ENCODE assay signal across 8 cellular contexts in genomic region chr9:36036780-36037579, GRCh38. TPM values are rescaled to one million over a fixed set of nuclear protein-coding genes. Genes with fewer than 3 reads are reported as not detected.
DNase-seq lines count a peak whose midpoint lies in the region; ATAC-seq and TF ChIP-seq lines count a peak whose summit lies in the region.

TSS of gene RECK (plus strand) at chr9:36036913. CDS start at chr9:36036999, 86 bp downstream.

- intact Hi-C loops in IMR-90 (cut with micrococcal nuclease), result loop anchor here (5.0 kb wide), 1 partner anchor 65 kb away; no protein-coding TSS in a partner anchor
- intact Hi-C loops in PC-9 (cut with micrococcal nuclease; ENCODE audit: unreplicated experiment), result no loop called here
- intact Hi-C loops in natural killer cell (cut with micrococcal nuclease), result no loop called here

- TF ChIP-seq CTCF in IMR-90 (conservative IDR thresholded peaks at IDR 0.05; ENCODE audit: low read depth, low read length) (no peak), PC-9 (conservative IDR thresholded peaks at IDR 0.05) (no peak), fibroblast of pulmonary artery (IDR thresholded peaks at IDR 0.05; ENCODE audit: low read length, missing control alignments) (no peak), natural killer cell (IDR thresholded peaks at IDR 0.05) (no peak)

- no peaks in the 10 kb centered on the region for H3K9me2 ChIP-seq in PC-9 (ENCODE audit: insufficient read depth)

- H4K5ac ChIP-seq in IMR-90 (ENCODE audit: low read depth, low read length), result peak within 1 kb of the TSS; percentile 92

- H2AK5ac ChIP-seq in IMR-90 (ENCODE audit: low read depth, low read length), result peak within 1 kb of the TSS; percentile 90

- H3K4me3 Mint-ChIP-seq in natural killer cell, result peak within 1 kb of the TSS; percentile 93
- H3K4me3 Mint-ChIP-seq in stimulated activated naive B cell treated with anti-CD40 and anti-IgM and Interleukin-4, amounts not matched to agents 10 μg/mL and 1 μg/mL and 100 μg/mL, for 72 hours, result peak within 1 kb of the TSS; percentile 91 to 92

- H3K79me1 ChIP-seq in IMR-90 (ENCODE audit: low read depth in 1 of 2, low read length in 2 of 2), result peaks cover 10 to 31% of the 10 kb centered on the region in 2 experiments

- H3K36me3 Mint-ChIP-seq in natural killer cell, result no peaks in the 10 kb centered on the region
- H3K36me3 Mint-ChIP-seq in stimulated activated naive B cell treated with anti-CD40 and anti-IgM and Interleukin-4, amounts not matched to agents 10 μg/mL and 1 μg/mL and 100 μg/mL, for 72 hours, result no peaks in the 10 kb centered on the region

- H3K4ac ChIP-seq in IMR-90 (ENCODE audit: low read depth, low read length), result peak within 1 kb of the TSS; percentile 95

- peak within 1 kb of the TSS; percentile 99; the same call in 2 of the 3 replicates for H2BK15ac ChIP-seq in IMR-90 (ENCODE audit: low read depth, low read length)

- H3K14ac ChIP-seq in IMR-90 (replicated peaks; ENCODE audit: low read depth, low read length), result peak within 1 kb of the TSS; percentile 99

- peak within 1 kb of the TSS; percentile 100 for H3K23ac ChIP-seq in IMR-90 (ENCODE audit: low read depth, low read length)

- H3K56ac ChIP-seq in IMR-90 (ENCODE audit: extremely low read depth, insufficient read depth, low read length), result peak within 1 kb of the TSS; percentile 99

- H3K18ac ChIP-seq in IMR-90 (ENCODE audit: low read depth, low read length), result peak within 1 kb of the TSS; percentile 98

- peak within 1 kb of the TSS; percentile 94 for H4K91ac ChIP-seq in IMR-90 (ENCODE audit: insufficient read depth, low read depth, low read length)

- H3K4me3 ChIP-seq in IMR-90 (ENCODE audit: insufficient read depth, low read depth, low read length) (peak within 1 kb of the TSS; percentile 97), PC-9 (peak within 1 kb of the TSS; percentile 64), fibroblast of pulmonary artery (replicated peaks; ENCODE audit: low read depth, low read length) (peak within 1 kb of the TSS; percentile 72)

- H3K4me1 Mint-ChIP-seq in natural killer cell, result peaks cover 16 to 42% of the 10 kb centered on the region in 2 donors
- peaks cover 17 to 25% of the 10 kb centered on the region in 2 donors for H3K4me1 Mint-ChIP-seq in stimulated activated naive B cell treated with anti-CD40 and anti-IgM and Interleukin-4, amounts not matched to agents 10 μg/mL and 1 μg/mL and 100 μg/mL, for 72 hours

- H2BK120ac ChIP-seq in IMR-90 (ENCODE audit: low read depth, low read length), result peak within 1 kb of the TSS; percentile 80

- H3K9me3 ChIP-seq in IMR-90 (ENCODE audit: control insufficient read depth, insufficient read depth, low read length), result no peaks in the 10 kb centered on the region
- H3K9me3 ChIP-seq in PC-9 (ENCODE audit: insufficient read depth, low read depth), result no peaks in the 10 kb centered on the region

- peak; percentile 91 for ATAC-seq in GM21367 (IDR thresholded peaks at IDR 0.05; ENCODE audit: unreplicated experiment)
- ATAC-seq in IMR-90 (ENCODE audit: low read depth), result peak; percentile 90
- ATAC-seq in natural killer cell, result peak; percentile 91 to 96 (median 96)
- peak; percentile 93 to 96 for ATAC-seq in stimulated activated naive B cell treated with anti-CD40 and anti-IgM and Interleukin-4, amounts not matched to agents 10 μg/mL and 1 μg/mL and 100 μg/mL, for 72 hours (replicated peaks)

- H3K4me2 ChIP-seq in IMR-90 (ENCODE audit: low read depth, low read length) (peak within 1 kb of the TSS; percentile 92), PC-9 (peak within 1 kb of the TSS; percentile 91)

- peaks cover 6% of the 10 kb centered on the region for H3K9me1 ChIP-seq in IMR-90 (ENCODE audit: insufficient read depth, low read length)

- H3K9me3 Mint-ChIP-seq in natural killer cell, result no peaks in the 10 kb centered on the region
- H3K9me3 Mint-ChIP-seq in stimulated activated naive B cell treated with anti-CD40 and anti-IgM and Interleukin-4, amounts not matched to agents 10 μg/mL and 1 μg/mL and 100 μg/mL, for 72 hours, result no peaks in the 10 kb centered on the region

- H3K27ac ChIP-seq in IMR-90 (ENCODE audit: insufficient read depth, low read length) (peak within 1 kb of the TSS; percentile 98), PC-9 (no peak within 1 kb of the TSS)

- CTCF ChIA-PET in IMR-90 (lab: Yijun Ruan, JAX), result interaction anchor here (1.2 kb wide), 1 partner anchor 14 kb away, joined by 4 read pairs; no protein-coding TSS in a partner anchor
- CTCF ChIA-PET in PC-9 (lab: Charles Lee), result interaction anchor here (0.6 kb wide), 3 partner anchors 27 to 130 kb away, joined by 3 to 5 read pairs (median 4); no protein-coding TSS in a partner anchor

- DNase-seq in COLO829 (ENCODE audit: low spot score) (peak; percentile 89), IMR-90 (peak; percentile 84), PC-9 (peak; percentile 37 to 69), fibroblast of pulmonary artery (ENCODE audit: low read depth) (peak; percentile 80), natural killer cell (peak; percentile 80)
- peak; percentile 84 for DNase-seq in activated T-helper 9 cell treated with anti-CD3 and anti-CD28 coated beads, Interleukin-2, amount 50 U/mL, for 16 hours (ENCODE audit: low read depth)
- DNase-seq in stimulated activated naive B cell treated with anti-CD40 and anti-IgM and Interleukin-4, amounts not matched to agents 10 μg/mL and 1 μg/mL and 100 μg/mL, for 72 hours, result peak; percentile 76

- peaks cover 10% of the 10 kb centered on the region; the same call in 1 of the 2 replicates for H3F3A ChIP-seq in PC-9 (ENCODE audit: insufficient read depth, low read depth)

- H2AFZ ChIP-seq in IMR-90 (replicated peaks; ENCODE audit: low read length, poor library complexity), result peak within 1 kb of the TSS; percentile 89
- peak within 1 kb of the TSS; percentile 89 for H2AFZ ChIP-seq in PC-9

- H3K27me3 ChIP-seq in IMR-90 (ENCODE audit: control insufficient read depth, insufficient read depth, low read length), result no peaks in the 10 kb centered on the region
- H3K27me3 ChIP-seq in PC-9 (ENCODE audit: insufficient read depth, low read depth), result no peaks in the 10 kb centered on the region

- no peaks in the 10 kb centered on the region for H3K79me2 ChIP-seq in PC-9 (ENCODE audit: low read depth)

- H3K9ac ChIP-seq in IMR-90 (ENCODE audit: low read depth, low read length), result peak within 1 kb of the TSS; percentile 100

- H2AK9ac ChIP-seq in IMR-90 (replicated peaks; ENCODE audit: low read depth, low read length, poor library complexity), result peak within 1 kb of the TSS; percentile 87

- in situ Hi-C loops in IMR-90 (cut with MboI; ENCODE audit: low sequenced_read_pairs), result no loop called here

- H3K27ac Mint-ChIP-seq in natural killer cell, result peak within 1 kb of the TSS; percentile 40 to 77
- peak within 1 kb of the TSS; percentile 90 for H3K27ac Mint-ChIP-seq in stimulated activated naive B cell treated with anti-CD40 and anti-IgM and Interleukin-4, amounts not matched to agents 10 μg/mL and 1 μg/mL and 100 μg/mL, for 72 hours

- TF ChIP-seq RAD21 in IMR-90 (IDR thresholded peaks at IDR 0.05; ENCODE audit: low read length), result no peak

- peaks cover 2% of the 10 kb centered on the region; the same call in 1 of the 2 replicates for H3K36me3 ChIP-seq in IMR-90 (ENCODE audit: control insufficient read depth, insufficient read depth, low read length)
- H3K36me3 ChIP-seq in PC-9 (ENCODE audit: low read depth), result no peaks in the 10 kb centered on the region

- POLR2A ChIA-PET in IMR-90 (lab: Charles Lee; ENCODE audit: unreplicated experiment) (interaction anchor here (0.6 kb wide), 1 partner anchor 228 kb away, joined by 3 read pairs; no protein-coding TSS in a partner anchor), PC-9 (lab: Charles Lee; ENCODE audit: unreplicated experiment) (interaction anchor here (0.7 kb wide), 1 partner anchor 14 kb away, joined by 3 read pairs; no protein-coding TSS in a partner anchor)

- H4K20me1 ChIP-seq in IMR-90 (ENCODE audit: insufficient read depth, low read length) (peaks cover 22% of the 10 kb centered on the region; the same call in 1 of the 2 replicates), PC-9 (ENCODE audit: insufficient read depth) (no peaks in the 10 kb centered on the region)

- peaks cover 8 to 18% of the 10 kb centered on the region in 2 donors for H3K27me3 Mint-ChIP-seq in natural killer cell (ENCODE audit: low read depth in 2 of 2)
- H3K27me3 Mint-ChIP-seq in stimulated activated naive B cell treated with anti-CD40 and anti-IgM and Interleukin-4, amounts not matched to agents 10 μg/mL and 1 μg/mL and 100 μg/mL, for 72 hours, result peaks cover 0 to 5% of the 10 kb centered on the region in 2 donors

- H3K4me1 ChIP-seq in IMR-90 (ENCODE audit: control insufficient read depth, insufficient read depth, low read length), result peaks cover 11% of the 10 kb centered on the region
- peaks cover 19% of the 10 kb centered on the region for H3K4me1 ChIP-seq in PC-9 (replicated peaks; ENCODE audit: insufficient read depth)

- BruUV-seq in IMR-90 (replicated peaks; lab: Mats Ljungman, UMichigan), result no TSS peak
- BruUV-seq in PC-9 (replicated peaks; lab: Mats Ljungman, UMichigan), result no TSS peak

- H2BK20ac ChIP-seq in IMR-90 (ENCODE audit: low read depth, low read length), result peak within 1 kb of the TSS; percentile 97

- peak; percentile 78 for TF ChIP-seq POLR2A in IMR-90 (IDR thresholded peaks at IDR 0.05; ENCODE audit: low read depth, low read length)

- peak within 1 kb of the TSS; percentile 90 for H2BK5ac ChIP-seq in IMR-90 (ENCODE audit: low read depth, low read length, poor library complexity, severe bottlenecking)

- H4K8ac ChIP-seq in IMR-90 (ENCODE audit: low read depth in 2 of 2, low read length in 2 of 2), result peak within 1 kb of the TSS; percentile 96 to 98

- 1% methylated on average over 54 of the region's 80 CpGs; no CpG with 5 or more reads in 1 of the 2 experiments for WGBS in IMR-90 (ENCODE audit: extremely low coverage in 2 of 2, insufficient read length in 1 of 2), 2 experiments

- dilution Hi-C loops in IMR-90 (cut with HindIII; ENCODE audit: low sequenced_read_pairs, unreplicated experiment), result no loop called here

TF ChIP-seq in IMR-90, 13 proteins besides CTCF, POLR2A, EP300 and RAD21 (continues in another document):
- TF ChIP-seq RCOR1 (IDR thresholded peaks at IDR 0.05; ENCODE audit: insufficient replicate concordance, low read length) (no peak), BHLHE40 (IDR thresholded peaks at IDR 0.05; ENCODE audit: low read depth, low read length) (peak; percentile 93), MAZ (IDR thresholded peaks at IDR 0.05; ENCODE audit: borderline replicate concordance, low read depth, low read length) (peak; percentile 68; the same call in 1 of the 2 replicates)

RNA-seq across cellular contexts. Expression of gene RECK, which starts in this region (rescaled TPM):
- total RNA-seq in IMR-90 (2012; rRNA removed) (23.5 and 27.2 TPM in 2 replicates), PC-9 (2021) (2.1 and 2.5 TPM in 2 replicates), natural killer cell (10 to 100 TPM in 1 of 3 donors, 1 to 10 TPM in 2; 7.4 to 10.3 (median 8.0) TPM)
- 38.5 and 44.0 TPM in 2 replicates for polyA plus RNA-seq in IMR-90 (2012; rRNA removed)
- 20.8 and 23.4 TPM in 2 replicates for polyA plus RNA-seq in IMR-90 (2012; cell fraction: cytosol; rRNA removed)
- polyA plus RNA-seq in IMR-90 (2012; cell fraction: nucleus; rRNA removed; ENCODE audit: low replicate concordance), result 17.3 and 54.7 TPM in 2 replicates
